ENCODE assay signal across 34 cellular contexts in the genomic region with DNA sequence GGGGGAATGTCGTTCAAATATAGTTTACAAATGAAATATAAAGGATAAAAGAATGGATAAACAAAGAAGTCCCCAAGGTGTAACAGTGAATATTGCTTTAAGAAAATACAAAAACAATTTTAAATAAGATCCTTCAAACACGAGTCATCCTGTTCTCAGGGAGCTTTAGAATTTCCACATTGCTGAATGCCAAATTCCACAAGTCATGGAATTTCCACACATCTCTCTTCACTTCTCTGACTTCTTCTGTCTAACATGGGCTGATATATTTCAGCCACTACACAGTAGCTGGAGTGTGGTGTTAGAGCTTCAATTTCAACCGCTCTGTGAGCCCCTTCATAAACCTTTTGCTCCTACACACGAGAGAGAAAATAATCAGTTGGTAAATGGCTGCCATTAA. TPM values are rescaled to one million over a fixed set of nuclear protein-coding genes. Genes with fewer than 3 reads are reported as not detected.
DNase-seq lines count a peak whose midpoint lies in the region; ATAC-seq and TF ChIP-seq lines count a peak whose summit lies in the region.
"Had no signal": no experiment of that assay in that cellular context is flagged by ENCODE, and none has a peak within 500 bp of the region (broad histone marks: within the 10 kb centered on the region; RNA-seq: fewer than 3 reads in every experiment).

No MANE protein-coding gene starts in this region.

- no peak overlapping the region for H3K27ac Mint-ChIP-seq in CD8-positive, alpha-beta T cell
- H3K27ac Mint-ChIP-seq in CD14-positive monocyte = peak overlapping the region in 3 of 7 donors; percentile 28 to 32 (median 30)
- H3K27ac Mint-ChIP-seq: activated CD4-positive, alpha-beta T cell treated with anti-CD3 and anti-CD28 coated beads for 36 hours; activated T-cell treated with anti-CD3 and anti-CD28 coated beads, Interleukin-2, amount 50 U/mL, for 24 hours; brain; immature natural killer cell; naive thymus-derived CD4-positive, alpha-beta T cell had no signal

- ATAC-seq in CD8-positive, alpha-beta T cell = no peak
- ATAC-seq in HG03097 (IDR thresholded peaks at IDR 0.05; ENCODE audit: low FRiP score, unreplicated experiment) = no peak
- ATAC-seq: activated CD4-positive, alpha-beta T cell treated with anti-CD3 and anti-CD28 coated beads for 36 hours; HepG2; naive thymus-derived CD4-positive, alpha-beta T cell; PC-3 had no signal

- in situ Hi-C loops in astrocyte of the cerebellum (cut with HindIII; ENCODE audit: low sequenced_read_pairs) = no loop called here

- H3K4me1 Mint-ChIP-seq in CD8-positive, alpha-beta T cell (ENCODE audit: low read depth) = peaks cover 2% of the 10 kb centered on the region
- H3K4me1 Mint-ChIP-seq in CD14-positive monocyte = peaks cover 48% of the 10 kb centered on the region
- H3K4me1 Mint-ChIP-seq: brain, immature natural killer cell had no signal

- peak; percentile 38 for DNase-seq in EH (ENCODE audit: low read depth)
- peak; percentile 2 for DNase-seq in astrocyte of the cerebellum (ENCODE audit: low read depth)
- DNase-seq in fibroblast of pulmonary artery (ENCODE audit: low read depth) = peak; percentile 39
- DNase-seq in non-pigmented ciliary epithelial cell (ENCODE audit: low read depth) = peak; percentile 8
- DNase-seq in CD8-positive, alpha-beta T cell = no peak
- no peak for DNase-seq in CD14-positive monocyte (ENCODE audit: low spot score)
- DNase-seq: activated CD4-positive, alpha-beta T cell treated with anti-CD3 and anti-CD28 coated beads for 36 hours; activated gamma-delta T cell treated with Interleukin-2 at 50 U/mL for 16 hours; activated T-cell treated with anti-CD3 and anti-CD28 coated beads, Interleukin-2, amount 50 U/mL, for 24 hours; DMS79 treated with DMSO at 0.1 percent for 48 hours; hippocampal formation; immature natural killer cell; Kasumi-1; left ventricle myocardium inferior; midbrain; naive thymus-derived CD4-positive, alpha-beta T cell; NCI-H1092; NCI-H1694 treated with DMSO at 0.1 percent for 48 hours; NCI-H2171; NCI-H524 treated with DMSO at 0.1 percent for 48 hours; occipital lobe; PC-3; stomach; tibial artery had no signal

- H3K27me3 ChIP-seq in CD8-positive, alpha-beta T cell (ENCODE audit: insufficient read depth, low read length) = no peaks in the 10 kb centered on the region
- H3K27me3 ChIP-seq: BLaER1 treated with 17β-estradiol and CSF1 and Interleukin-3, amounts not matched to agents 10 nM and 100 nM; stomach; tibial artery had no signal

- H3K27me3 Mint-ChIP-seq in CD8-positive, alpha-beta T cell (ENCODE audit: low read depth) = no peaks in the 10 kb centered on the region
- peaks cover 0 to 2% (median 0%) of the 10 kb centered on the region in 3 donors for H3K27me3 Mint-ChIP-seq in CD14-positive monocyte (ENCODE audit: low read depth in 3 of 3)

- H3K4me3 Mint-ChIP-seq in CD8-positive, alpha-beta T cell = no peak overlapping the region
- peak overlapping the region in 1 of 2 donors; percentile 20 for H3K4me3 Mint-ChIP-seq in CD14-positive monocyte
- H3K4me3 Mint-ChIP-seq: activated CD4-positive, alpha-beta T cell treated with anti-CD3 and anti-CD28 coated beads for 36 hours; activated T-cell treated with anti-CD3 and anti-CD28 coated beads, Interleukin-2, amount 50 U/mL, for 24 hours; brain; immature natural killer cell; naive thymus-derived CD4-positive, alpha-beta T cell had no signal

- H3K36me3 Mint-ChIP-seq in CD8-positive, alpha-beta T cell = no peaks in the 10 kb centered on the region
- H3K36me3 Mint-ChIP-seq in CD14-positive monocyte = no peaks in the 10 kb centered on the region
- H3K36me3 Mint-ChIP-seq: brain had no signal

- no peaks in the 10 kb centered on the region for H3K4me1 ChIP-seq in CD8-positive, alpha-beta T cell (ENCODE audit: insufficient read depth, low read length)
- H3K4me1 ChIP-seq: left ventricle myocardium inferior, stomach, tibial artery had no signal

- no peaks in the 10 kb centered on the region for H3K9me3 ChIP-seq in CD8-positive, alpha-beta T cell (ENCODE audit: low read length)
- H3K9me3 ChIP-seq: left ventricle myocardium inferior, stomach, tibial artery had no signal

- CTCF ChIA-PET in CD8-positive, alpha-beta T cell (lab: Charles Lee) = no interaction called here

- intact Hi-C loops in CD8-positive, alpha-beta T cell (cut with DNase I, micrococcal nuclease) = no loop called here
- intact Hi-C loops in CD14-positive monocyte (cut with micrococcal nuclease) = loop anchor here in 1 of 2 donors (10.0 kb wide), 1 partner anchor 169 kb away; no protein-coding TSS in a partner anchor

- no peak for TF ChIP-seq CTCF in astrocyte of the cerebellum (IDR thresholded peaks at IDR 0.05; ENCODE audit: low read depth, low read length, missing control alignments)
- no peak for TF ChIP-seq CTCF in fibroblast of pulmonary artery (IDR thresholded peaks at IDR 0.05; ENCODE audit: low read length, missing control alignments)
- TF ChIP-seq CTCF in CD8-positive, alpha-beta T cell (IDR thresholded peaks at IDR 0.05) = no peak
- TF ChIP-seq CTCF in CD14-positive monocyte (IDR thresholded peaks at IDR 0.05) = no peak

- no peak overlapping the region for H3K4me3 ChIP-seq in astrocyte of the cerebellum (ENCODE audit: low read depth, low read length)
- H3K4me3 ChIP-seq in fibroblast of pulmonary artery (replicated peaks; ENCODE audit: low read depth, low read length) = no peak overlapping the region
- H3K4me3 ChIP-seq in CD8-positive, alpha-beta T cell (ENCODE audit: low read depth, low read length) = no peak overlapping the region
- H3K4me3 ChIP-seq: BLaER1 treated with 17β-estradiol and CSF1 and Interleukin-3, amounts not matched to agents 10 nM and 100 nM; left ventricle myocardium inferior; stomach; tibial artery had no signal

- H3K36me3 ChIP-seq in CD8-positive, alpha-beta T cell (ENCODE audit: insufficient read depth, low read length) = no peaks in the 10 kb centered on the region
- H3K36me3 ChIP-seq: BLaER1 treated with 17β-estradiol and CSF1 and Interleukin-3, amounts not matched to agents 10 nM and 100 nM; left ventricle myocardium inferior; stomach; tibial artery had no signal

- H3K9me3 Mint-ChIP-seq in CD8-positive, alpha-beta T cell = no peaks in the 10 kb centered on the region
- peaks cover 0 to 5% (median 0%) of the 10 kb centered on the region in 7 donors for H3K9me3 Mint-ChIP-seq in CD14-positive monocyte
- H3K9me3 Mint-ChIP-seq: activated T-cell treated with anti-CD3 and anti-CD28 coated beads, Interleukin-2, amount 50 U/mL, for 24 hours; brain; immature natural killer cell had no signal

- POLR2A ChIA-PET in CD8-positive, alpha-beta T cell (lab: Charles Lee) = no interaction called here

- H3K27ac ChIP-seq in CD8-positive, alpha-beta T cell (ENCODE audit: low read depth, low read length) = no peak overlapping the region
- H3K27ac ChIP-seq: BLaER1 treated with 17β-estradiol and CSF1 and Interleukin-3, amounts not matched to agents 10 nM and 100 nM; epithelial cell of prostate; left ventricle myocardium inferior; stomach; tibial artery had no signal

RNA-seq across cellular contexts. Expression of a gene that starts 28.0 kb away (rescaled TPM):
- not detected for total RNA-seq in CD8-positive, alpha-beta T cell
- not detected for polyA plus RNA-seq in CD14-positive monocyte
- total RNA-seq: activated CD4-positive, alpha-beta T cell treated with anti-CD3 and anti-CD28 coated beads for 36 hours; activated CD8-positive, alpha-beta memory T cell treated with anti-CD3 and anti-CD28 coated beads for 36 hours; chondrocyte; HepG2; left ventricle myocardium inferior; naive thymus-derived CD4-positive, alpha-beta T cell; occipital lobe; PC-3; pulmonary artery endothelial cell; skeletal muscle tissue; stomach; T-helper 2 cell treated with Interferon-gamma antibody and Interleukin-4, amounts not matched to agents 100 ng/mL and 5 ng/mL, for 36 hours had no signal
- polyA plus RNA-seq: HepG2; immature natural killer cell; naive thymus-derived CD4-positive, alpha-beta T cell had no signal

Comparison
In these comparisons a context has a peak if more than half of its experiments do, and no peak if none do; other contexts are left out.
1. DNase-seq: peak in EH (single experiment), astrocyte of the cerebellum (single experiment), fibroblast of pulmonary artery (single experiment) and non-pigmented ciliary epithelial cell (single experiment); none in CD8-positive, alpha-beta T cell (0 of 7) and CD14-positive monocyte (single experiment).